ENCODE assay signal across 23 cellular contexts in the genomic region with DNA sequence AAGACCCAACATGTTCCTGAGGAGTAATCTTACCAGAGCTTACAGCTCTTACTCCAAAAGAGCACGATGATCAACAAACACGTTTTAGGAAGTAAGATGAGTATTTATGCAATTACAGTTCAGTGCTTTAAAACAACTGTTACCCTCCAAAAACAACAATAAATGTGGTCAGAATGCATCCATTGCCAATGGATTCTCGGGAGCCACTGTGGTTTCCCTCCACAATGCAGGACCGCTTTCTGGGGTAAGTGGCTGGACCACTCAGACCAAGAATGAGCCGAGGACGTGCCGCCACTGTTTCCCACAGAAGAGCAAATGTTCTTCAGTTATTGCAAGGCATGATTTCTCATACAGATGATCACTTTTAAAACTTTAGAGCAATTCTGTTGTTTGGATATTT.
DNase-seq lines count a peak whose midpoint lies in the region; ATAC-seq, FAIRE-seq and TF ChIP-seq lines count a peak whose summit lies in the region.
"Had no signal": no experiment of that assay in that cellular context is flagged by ENCODE, and none has a peak within 500 bp of the region (broad histone marks: within the 10 kb centered on the region; RNA-seq: fewer than 3 reads in every experiment).

No MANE protein-coding gene starts in this region.

- no peak for TF ChIP-seq CTCF in fibroblast of the aortic adventitia (IDR thresholded peaks at IDR 0.05; ENCODE audit: insufficient read depth, low read length)

- peak overlapping the region; percentile 10 for H3K4me3 Mint-ChIP-seq in activated naive CD8-positive, alpha-beta T cell
- H3K4me3 Mint-ChIP-seq in activated naive CD8-positive, alpha-beta T cell treated with anti-CD3 and anti-CD28 coated beads for 36 hours, result no peak overlapping the region
- no peak overlapping the region for H3K4me3 Mint-ChIP-seq in activated naive CD8-positive, alpha-beta T cell treated with anti-CD3 and anti-CD28 coated beads, Interleukin-2, amount 50 U/mL, for 24 hours
- H3K4me3 Mint-ChIP-seq: activated CD8-positive, alpha-beta memory T cell treated with anti-CD3 and anti-CD28 coated beads, Interleukin-2, amount 10 ng/mL, durations not matched to agents 7 days and 5 days had no signal

- no peak for FAIRE-seq in GM19239 (lab: Jason Lieb, UNC)
- FAIRE-seq: A204.1, D721Med, HepG2, TTC549 had no signal

- peaks cover 87% of the 10 kb centered on the region for H3K4me1 Mint-ChIP-seq in activated naive CD8-positive, alpha-beta T cell (ENCODE audit: low read depth)
- H3K4me1 Mint-ChIP-seq in activated naive CD8-positive, alpha-beta T cell treated with anti-CD3 and anti-CD28 coated beads for 36 hours, result peaks cover 68% of the 10 kb centered on the region
- H3K4me1 Mint-ChIP-seq in activated naive CD8-positive, alpha-beta T cell treated with anti-CD3 and anti-CD28 coated beads, Interleukin-2, amount 50 U/mL, for 24 hours, result peaks cover 72% of the 10 kb centered on the region

- no peak for ATAC-seq in activated naive CD8-positive, alpha-beta T cell treated with anti-CD3 and anti-CD28 coated beads, Interleukin-2, amount 50 U/mL, for 24 hours
- ATAC-seq: activated CD8-positive, alpha-beta memory T cell treated with anti-CD3 and anti-CD28 coated beads, Interleukin-2, amount 10 ng/mL, durations not matched to agents 7 days and 5 days; HepG2; left lobe of liver had no signal

- no peak overlapping the region for H3K4me3 ChIP-seq in fibroblast of the aortic adventitia (ENCODE audit: low read depth, low read length)
- H3K4me3 ChIP-seq: heart left ventricle had no signal

- DNase-seq in activated naive CD8-positive, alpha-beta T cell treated with anti-CD3 and anti-CD28 coated beads for 36 hours, result no peak
- no peak for DNase-seq in activated naive CD8-positive, alpha-beta T cell treated with anti-CD3 and anti-CD28 coated beads, Interleukin-2, amount 50 U/mL, for 24 hours
- peak; percentile 31 for DNase-seq in fibroblast of the aortic adventitia (ENCODE audit: low read depth)
- peak; percentile 43 for DNase-seq in stromal cell of bone marrow (ENCODE audit: low read depth)
- no peak for DNase-seq in NAMALWA (ENCODE audit: low spot score)
- DNase-seq in occipital lobe (lab: John Stamatoyannopoulos, UW), result no peak
- no peak for DNase-seq in GM19239 (ENCODE audit: insufficient read length, low spot score)
- DNase-seq: activated CD4-positive, alpha-beta T cell treated with anti-CD3 and anti-CD28 coated beads for 48 hours; activated CD8-positive, alpha-beta memory T cell treated with anti-CD3 and anti-CD28 coated beads, Interleukin-2, amount 10 ng/mL, durations not matched to agents 7 days and 5 days; amniotic stem cell; BE2C; effector CD4-positive, alpha-beta T cell; heart left ventricle; NCI-H1436; NCI-H2171; OCI-M1; SHP77 treated with DMSO at 0.1 percent for 48 hours had no signal

- no peaks in the 10 kb centered on the region for H3K9me3 Mint-ChIP-seq in activated naive CD8-positive, alpha-beta T cell (ENCODE audit: low read depth)
- peaks cover 6% of the 10 kb centered on the region for H3K9me3 Mint-ChIP-seq in activated naive CD8-positive, alpha-beta T cell treated with anti-CD3 and anti-CD28 coated beads for 36 hours
- H3K9me3 Mint-ChIP-seq in activated naive CD8-positive, alpha-beta T cell treated with anti-CD3 and anti-CD28 coated beads, Interleukin-2, amount 50 U/mL, for 24 hours, result no peaks in the 10 kb centered on the region

- H3K27me3 Mint-ChIP-seq in activated naive CD8-positive, alpha-beta T cell, result no peaks in the 10 kb centered on the region
- no peaks in the 10 kb centered on the region for H3K27me3 Mint-ChIP-seq in activated naive CD8-positive, alpha-beta T cell treated with anti-CD3 and anti-CD28 coated beads for 36 hours
- no peaks in the 10 kb centered on the region for H3K27me3 Mint-ChIP-seq in activated naive CD8-positive, alpha-beta T cell treated with anti-CD3 and anti-CD28 coated beads, Interleukin-2, amount 50 U/mL, for 24 hours
- H3K27me3 Mint-ChIP-seq: activated CD8-positive, alpha-beta memory T cell treated with anti-CD3 and anti-CD28 coated beads, Interleukin-2, amount 10 ng/mL, durations not matched to agents 7 days and 5 days had no signal

- peaks cover 16% of the 10 kb centered on the region for H3K36me3 Mint-ChIP-seq in activated naive CD8-positive, alpha-beta T cell
- peaks cover 48% of the 10 kb centered on the region for H3K36me3 Mint-ChIP-seq in activated naive CD8-positive, alpha-beta T cell treated with anti-CD3 and anti-CD28 coated beads for 36 hours
- H3K36me3 Mint-ChIP-seq in activated naive CD8-positive, alpha-beta T cell treated with anti-CD3 and anti-CD28 coated beads, Interleukin-2, amount 50 U/mL, for 24 hours (ENCODE audit: low read depth), result peaks cover 16% of the 10 kb centered on the region

- peak overlapping the region; percentile 75 for H3K27ac Mint-ChIP-seq in activated naive CD8-positive, alpha-beta T cell
- no peak overlapping the region for H3K27ac Mint-ChIP-seq in activated naive CD8-positive, alpha-beta T cell treated with anti-CD3 and anti-CD28 coated beads for 36 hours
- peak overlapping the region; percentile 23 for H3K27ac Mint-ChIP-seq in activated naive CD8-positive, alpha-beta T cell treated with anti-CD3 and anti-CD28 coated beads, Interleukin-2, amount 50 U/mL, for 24 hours
- H3K27ac Mint-ChIP-seq: activated CD8-positive, alpha-beta memory T cell treated with anti-CD3 and anti-CD28 coated beads, Interleukin-2, amount 10 ng/mL, durations not matched to agents 7 days and 5 days had no signal

Comparison
In these comparisons a context has a peak if more than half of its experiments do, and no peak if none do; other contexts are left out.
1. DNase-seq: peak in fibroblast of the aortic adventitia (single experiment) and stromal cell of bone marrow (single experiment); none in activated naive CD8-positive, alpha-beta T cell treated with anti-CD3 and anti-CD28 coated beads for 36 hours (single experiment), activated naive CD8-positive, alpha-beta T cell treated with anti-CD3 and anti-CD28 coated beads, Interleukin-2, amount 50 U/mL, for 24 hours (single experiment), NAMALWA (single experiment), occipital lobe (single experiment) and GM19239 (single experiment).